25 cellular contexts compared by ENCODE assay signal in the genomic region with DNA sequence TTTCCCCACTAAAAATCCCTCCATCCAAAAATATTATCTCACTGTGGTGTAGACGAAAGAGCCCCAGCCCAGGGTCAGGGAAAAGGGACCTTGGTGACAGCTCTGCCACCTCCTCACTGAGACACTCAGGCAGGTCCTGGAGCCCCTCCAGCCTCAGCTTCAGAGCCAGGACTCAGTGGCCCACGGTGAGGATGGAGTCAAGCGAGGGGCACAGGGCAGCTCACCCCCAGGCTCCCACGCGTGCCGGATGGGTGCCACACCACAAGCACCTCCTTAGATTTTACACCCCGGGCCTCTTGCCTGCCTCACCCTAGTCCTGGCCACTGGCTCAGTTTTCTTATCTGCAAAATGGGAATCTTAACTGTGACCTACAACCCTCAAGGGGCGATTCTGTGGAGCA.
DNase-seq lines count a peak whose midpoint lies in the region; ATAC-seq and TF ChIP-seq lines count a peak whose summit lies in the region.
"Had no signal": no experiment of that assay in that cellular context is flagged by ENCODE, and none has a peak within 500 bp of the region (broad histone marks: within the 10 kb centered on the region; RNA-seq: fewer than 3 reads in every experiment).

No MANE protein-coding gene starts in this region.

- no peaks in the 10 kb centered on the region for H3K9me3 ChIP-seq in neuronal stem cell (replicated peaks in 1 of 2; ENCODE audit: control insufficient read depth in 2 of 2, insufficient read depth in 1 of 2, low read depth in 1 of 2, low read length in 2 of 2)
- H3K9me3 ChIP-seq: SJCRH30 had no signal

- no peak for ATAC-seq in left cardiac atrium
- ATAC-seq: HepG2, PC-3, Right ventricle myocardium inferior had no signal

- H3K14ac ChIP-seq in neuronal stem cell (ENCODE audit: low read length) = no peak overlapping the region

- H3K4me3 Mint-ChIP-seq in chondrocyte (ENCODE audit: unreplicated experiment) = no peak overlapping the region
- no peak overlapping the region for H3K4me3 Mint-ChIP-seq in nephron progenitor cell

- H3K36me3 Mint-ChIP-seq in chondrocyte (ENCODE audit: low read depth) = no peaks in the 10 kb centered on the region
- H3K36me3 Mint-ChIP-seq in nephron progenitor cell (ENCODE audit: low read depth) = no peaks in the 10 kb centered on the region
- H3K36me3 Mint-ChIP-seq: CD4-positive, CD25-positive, alpha-beta regulatory T cell had no signal

- no peak overlapping the region for H2BK5ac ChIP-seq in neuronal stem cell (ENCODE audit: low read length)

- no peak overlapping the region for H2AK5ac ChIP-seq in neuronal stem cell (ENCODE audit: low read depth, low read length)

- intact Hi-C loops in left cardiac atrium (cut with DNase I) (no loop called here), cardiac septum (cut with DNase I) (no loop called here)

- no peak overlapping the region for H2BK15ac ChIP-seq in neuronal stem cell (ENCODE audit: low read length)

- H3K27me3 ChIP-seq in neuronal stem cell (ENCODE audit: control insufficient read depth in 3 of 3, insufficient read depth in 3 of 3, low read depth in 1 of 3, low read length in 3 of 3) = peaks cover 0 to 33% (median 0%) of the 10 kb centered on the region in 3 experiments

- H3K9me3 Mint-ChIP-seq in chondrocyte (ENCODE audit: low read depth) (no peaks in the 10 kb centered on the region), nephron progenitor cell (no peaks in the 10 kb centered on the region)
- H3K9me3 Mint-ChIP-seq: CD4-positive, CD25-positive, alpha-beta regulatory T cell had no signal

- H3K9ac ChIP-seq in neuronal stem cell (ENCODE audit: low read depth, low read length, poor library complexity) = no peak overlapping the region
- H3K9ac ChIP-seq: GM23248 had no signal

- WGBS in neuronal stem cell (ENCODE audit: extremely low coverage in 2 of 2, insufficient read length in 2 of 2, insufficient replicate concordance in 1 of 2), 2 donors = no CpG with 5 or more reads among the region's 8 CpGs

- H4K91ac ChIP-seq in neuronal stem cell (ENCODE audit: low read depth, low read length, poor library complexity) = no peak overlapping the region

- peaks cover 28% of the 10 kb centered on the region for H3K27me3 Mint-ChIP-seq in chondrocyte (ENCODE audit: low read depth)
- peaks cover 35% of the 10 kb centered on the region for H3K27me3 Mint-ChIP-seq in nephron progenitor cell (ENCODE audit: low read depth, poor library complexity)

- H3K23ac ChIP-seq in neuronal stem cell (ENCODE audit: low read depth, low read length, poor library complexity) = no peak overlapping the region

- H3K79me1 ChIP-seq in neuronal stem cell (ENCODE audit: low read depth, low read length) = no peaks in the 10 kb centered on the region

- no peak overlapping the region for H3K27ac Mint-ChIP-seq in chondrocyte (ENCODE audit: unreplicated experiment)
- no peak overlapping the region for H3K27ac Mint-ChIP-seq in nephron progenitor cell
- H3K27ac Mint-ChIP-seq: CD4-positive, CD25-positive, alpha-beta regulatory T cell had no signal

- H3K4me2 ChIP-seq in neuronal stem cell (ENCODE audit: insufficient read depth, low read length, poor library complexity, severe bottlenecking) = no peak overlapping the region

- H2AFZ ChIP-seq in neuronal stem cell (ENCODE audit: low read length) = no peak overlapping the region
- H2AFZ ChIP-seq: GM23248 had no signal

- peaks cover 0 to 8% of the 10 kb centered on the region in 2 donors for H3K4me1 ChIP-seq in neuronal stem cell (ENCODE audit: control insufficient read depth in 2 of 2, insufficient read depth in 1 of 2, low read depth in 1 of 2, low read length in 2 of 2)
- H3K4me1 ChIP-seq: SJCRH30 had no signal

- H4K8ac ChIP-seq in neuronal stem cell (ENCODE audit: low read depth, low read length) = no peak overlapping the region

- H2BK12ac ChIP-seq in neuronal stem cell (ENCODE audit: low read length) = no peak overlapping the region

- H3K4me3 ChIP-seq in neuronal stem cell (ENCODE audit: low read length in 2 of 2) = no peak overlapping the region
- H3K4me3 ChIP-seq: GM23248, SJCRH30 had no signal

- no peak for TF ChIP-seq CTCF in chondrocyte (IDR thresholded peaks at IDR 0.05)
- TF ChIP-seq CTCF in nephron progenitor cell (IDR thresholded peaks at IDR 0.05) = no peak

- H3K4me1 Mint-ChIP-seq in chondrocyte (ENCODE audit: low read depth) (peaks cover 9% of the 10 kb centered on the region), nephron progenitor cell (peaks cover 19% of the 10 kb centered on the region)
- H3K4me1 Mint-ChIP-seq: CD4-positive, CD25-positive, alpha-beta regulatory T cell had no signal

- H3K18ac ChIP-seq in neuronal stem cell (ENCODE audit: low read length) = no peak overlapping the region

- H3K27ac ChIP-seq in neuronal stem cell (replicated peaks; ENCODE audit: low read length) = no peak overlapping the region
- H3K27ac ChIP-seq: GM23248, SJCRH30 had no signal

- H2BK120ac ChIP-seq in neuronal stem cell (ENCODE audit: low read depth, low read length) = peak overlapping the region; percentile 7

- no peak overlapping the region for H3K4ac ChIP-seq in neuronal stem cell (ENCODE audit: low read length)

- no peaks in the 10 kb centered on the region for H3K36me3 ChIP-seq in neuronal stem cell (replicated peaks in 1 of 2; ENCODE audit: control insufficient read depth in 2 of 2, insufficient read depth in 2 of 2, low read length in 2 of 2)
- H3K36me3 ChIP-seq: SJCRH30 had no signal

- peak; percentile 10 for DNase-seq in left cardiac atrium
- DNase-seq in cardiac septum (ENCODE audit: low spot score) = no peak
- DNase-seq in chondrocyte (ENCODE audit: low spot score) = peak; percentile 53
- DNase-seq in neuronal stem cell (ENCODE audit: low spot score) = no peak
- DNase-seq in NCI-H748 treated with DMSO at 0.1 percent for 48 hours (lab: John Stamatoyannopoulos, UW) = no peak
- no peak for DNase-seq in globus pallidus (ENCODE audit: low spot score)
- no peak for DNase-seq in nephron progenitor cell
- DNase-seq: 8988T; ACHN; CD4-positive, CD25-positive, alpha-beta regulatory T cell; DMS53; GM23248; H7; MV-4-11; NCI-H1105 treated with DMSO at 0.1 percent for 48 hours; NCI-H146; NCI-H1930; NCI-H2107; NCI-H524; NCI-H82; NK-92 treated with Interleukin-12 subunit alpha and Interleukin-12 subunit beta, amount 100 ng/mL, for 24 hours; PC-3; SJCRH30 had no signal

Comparison
In these comparisons a context has a peak if more than half of its experiments do, and no peak if none do; other contexts are left out.
1. DNase-seq: peak in left cardiac atrium (single experiment) and chondrocyte (single experiment); none in cardiac septum (single experiment), neuronal stem cell (single experiment), NCI-H748 treated with DMSO at 0.1 percent for 48 hours (single experiment), globus pallidus (single experiment) and nephron progenitor cell (single experiment).